ENCODE assay signal across 9 cellular contexts in the genomic region with DNA sequence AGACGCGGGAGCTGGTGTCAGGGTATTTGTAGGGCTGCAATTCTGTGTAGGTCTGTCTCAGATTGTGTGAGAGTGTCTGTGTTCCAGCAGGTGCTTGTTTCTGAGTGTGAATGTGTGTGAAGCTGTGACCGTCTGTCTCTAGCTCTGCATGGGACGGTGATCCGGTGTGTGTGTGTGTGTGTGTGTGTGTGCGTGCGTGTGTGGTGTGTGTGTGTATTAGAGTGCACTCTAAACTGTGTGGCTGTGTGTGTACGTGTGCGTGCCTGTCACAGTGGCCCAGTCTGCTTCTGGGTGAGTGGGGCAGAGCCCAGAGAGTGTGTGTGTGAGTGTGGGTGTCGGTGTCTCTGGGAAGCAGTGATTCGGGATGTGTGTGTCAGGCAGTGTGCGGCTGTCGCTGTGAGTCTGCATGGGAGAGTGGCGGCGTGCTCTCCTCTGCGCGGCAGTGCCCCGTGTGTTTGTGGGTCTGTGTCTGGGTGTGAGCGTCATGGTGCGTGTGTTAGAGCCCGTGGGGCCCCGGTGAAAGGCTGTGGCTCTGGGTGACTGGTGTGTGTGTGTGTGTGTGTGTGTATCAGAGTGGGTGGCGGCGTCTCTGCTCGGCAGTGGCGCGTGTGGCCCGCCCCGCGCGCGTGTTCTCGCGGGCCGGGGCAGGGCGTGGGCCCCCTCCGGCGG. TPM values are rescaled to one million over a fixed set of nuclear protein-coding genes. Genes with fewer than 3 reads are reported as not detected.
A peak's percentile ranks its signal among the peaks of the same experiment; 100 is the strongest.
DNase-seq lines count a peak whose midpoint lies in the region; ATAC-seq and TF ChIP-seq lines count a peak whose summit lies in the region.
"Had no signal": no experiment of that assay in that cellular context is flagged by ENCODE, and none has a peak within 500 bp of the region (broad histone marks: within the 10 kb centered on the region; RNA-seq: fewer than 3 reads in every experiment).

No MANE protein-coding gene starts in this region.

- peaks cover 86% of the 10 kb centered on the region for H3K27me3 ChIP-seq in suprapubic skin

- H3K4me1 ChIP-seq in suprapubic skin, result peaks cover 19% of the 10 kb centered on the region

- H3K27ac ChIP-seq in suprapubic skin, result no peak overlapping the region
- H3K27ac ChIP-seq: C4-2B had no signal

- peak overlapping the region; percentile 3 for H3K4me3 Mint-ChIP-seq in activated CD8-positive, alpha-beta memory T cell treated with anti-CD3 and anti-CD28 coated beads, Interleukin-2, amount 10 ng/mL, durations not matched to agents 7 days and 5 days

- DNase-seq in activated CD8-positive, alpha-beta memory T cell treated with anti-CD3 and anti-CD28 coated beads, Interleukin-2, amount 10 ng/mL, durations not matched to agents 7 days and 5 days, result no peak
- DNase-seq in activated CD8-positive, alpha-beta memory T cell treated with anti-CD3 and anti-CD28 coated beads, Interleukin-2, amount 50 U/mL, for 48 hours, result no peak
- DNase-seq in cerebellar cortex (ENCODE audit: low spot score), result peak; percentile 34
- peak; percentile 8 to 24 for DNase-seq in lung microvascular endothelial cell (ENCODE audit: low read depth in 2 of 2)
- DNase-seq in suprapubic skin (ENCODE audit: low spot score in 2 of 2), result no peak
- no peak for DNase-seq in NCI-H2107 (lab: John Stamatoyannopoulos, UW)

- CTCF ChIA-PET in activated CD8-positive, alpha-beta memory T cell treated with anti-CD3 and anti-CD28 coated beads, Interleukin-2, amount 10 ng/mL, durations not matched to agents 7 days and 5 days (lab: Charles Lee), result interaction anchor here (1.7 kb wide), 1 partner anchor 10 kb away, joined by 4 read pairs; no protein-coding TSS in a partner anchor

- no peak for ATAC-seq in activated CD8-positive, alpha-beta memory T cell treated with anti-CD3 and anti-CD28 coated beads, Interleukin-2, amount 10 ng/mL, durations not matched to agents 7 days and 5 days
- ATAC-seq in GM21737 (IDR thresholded peaks at IDR 0.05; ENCODE audit: unreplicated experiment) (no peak), GM18909 (IDR thresholded peaks at IDR 0.05; ENCODE audit: poor library complexity, unreplicated experiment) (no peak)

- peaks cover 3% of the 10 kb centered on the region for H3K4me1 Mint-ChIP-seq in activated CD8-positive, alpha-beta memory T cell treated with anti-CD3 and anti-CD28 coated beads, Interleukin-2, amount 10 ng/mL, durations not matched to agents 7 days and 5 days

- peaks cover 58% of the 10 kb centered on the region for H3K27me3 Mint-ChIP-seq in activated CD8-positive, alpha-beta memory T cell treated with anti-CD3 and anti-CD28 coated beads, Interleukin-2, amount 10 ng/mL, durations not matched to agents 7 days and 5 days

- 11% methylated on average over 20 of the region's 38 CpGs for WGBS in suprapubic skin

- no peak for TF ChIP-seq CTCF in suprapubic skin (IDR thresholded peaks at IDR 0.05)

- H3K9me3 ChIP-seq in suprapubic skin, result no peaks in the 10 kb centered on the region

- TF ChIP-seq POLR2A in suprapubic skin (IDR thresholded peaks at IDR 0.05), result no peak

- peaks cover 1% of the 10 kb centered on the region for H3K36me3 Mint-ChIP-seq in activated CD8-positive, alpha-beta memory T cell treated with anti-CD3 and anti-CD28 coated beads, Interleukin-2, amount 10 ng/mL, durations not matched to agents 7 days and 5 days

- no peak overlapping the region for H3K27ac Mint-ChIP-seq in activated CD8-positive, alpha-beta memory T cell treated with anti-CD3 and anti-CD28 coated beads, Interleukin-2, amount 10 ng/mL, durations not matched to agents 7 days and 5 days

- no peaks in the 10 kb centered on the region for H3K36me3 ChIP-seq in suprapubic skin

- peak overlapping the region; percentile 61 for H3K4me3 ChIP-seq in suprapubic skin

- no peaks in the 10 kb centered on the region for H3K9me3 Mint-ChIP-seq in activated CD8-positive, alpha-beta memory T cell treated with anti-CD3 and anti-CD28 coated beads, Interleukin-2, amount 10 ng/mL, durations not matched to agents 7 days and 5 days (ENCODE audit: low read depth)

- TF ChIP-seq EP300 in suprapubic skin (IDR thresholded peaks at IDR 0.05), result no peak

RNA-seq across cellular contexts. Expression of a gene that starts 0.4 kb away (rescaled TPM):
- total RNA-seq in activated CD8-positive, alpha-beta memory T cell treated with anti-CD3 and anti-CD28 coated beads, Interleukin-2, amount 10 ng/mL, durations not matched to agents 7 days and 5 days, result under 1 TPM in 1 of 2 experiments, not detected in 1; 0.23 TPM
- total RNA-seq in lung microvascular endothelial cell (5.2 and 11.6 TPM in 2 replicates), suprapubic skin (1 to 10 TPM in 3 of 4 donors, under 1 TPM in 1; 0.76 to 4.9 (median 1.6) TPM)

Comparison
In these comparisons a context has a peak if more than half of its experiments do, and no peak if none do; other contexts are left out.
1. DNase-seq: peak in cerebellar cortex (single experiment) and lung microvascular endothelial cell (2 of 2); none in activated CD8-positive, alpha-beta memory T cell treated with anti-CD3 and anti-CD28 coated beads, Interleukin-2, amount 10 ng/mL, durations not matched to agents 7 days and 5 days (single experiment), activated CD8-positive, alpha-beta memory T cell treated with anti-CD3 and anti-CD28 coated beads, Interleukin-2, amount 50 U/mL, for 48 hours (single experiment), suprapubic skin (0 of 2) and NCI-H2107 (single experiment).